ENCODE assay signal across 20 cellular contexts in the genomic region with DNA sequence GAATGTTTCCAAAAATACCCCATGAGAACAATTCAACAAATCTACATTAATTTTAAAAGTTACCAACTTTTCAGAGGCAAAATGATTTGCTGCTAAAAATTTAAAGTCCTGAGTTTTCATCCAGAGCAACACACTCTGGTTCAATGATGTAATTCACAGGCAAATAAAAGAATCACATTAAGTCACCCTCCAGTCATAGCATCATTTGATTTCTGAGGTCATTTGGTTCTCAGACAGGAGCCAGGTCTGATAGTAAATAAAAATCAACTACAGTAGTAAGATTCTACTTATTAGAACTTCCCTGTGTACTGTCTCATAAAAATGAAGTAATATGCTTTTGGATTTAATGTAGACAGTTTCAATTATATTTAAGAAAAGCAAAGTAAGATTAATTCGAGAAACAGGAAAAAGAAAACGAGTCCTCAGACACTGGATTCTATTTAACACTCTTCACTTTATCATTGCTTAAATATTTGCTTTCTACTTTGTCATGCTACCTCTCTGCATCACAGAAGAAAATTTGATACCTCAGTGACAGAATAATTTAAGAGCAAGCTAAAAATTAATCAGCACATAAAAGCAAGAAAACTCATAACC. TPM values are rescaled to one million over a fixed set of nuclear protein-coding genes. Genes with fewer than 3 reads are reported as not detected.
DNase-seq lines count a peak whose midpoint lies in the region; ATAC-seq and TF ChIP-seq lines count a peak whose summit lies in the region.
"Had no signal": no experiment of that assay in that cellular context is flagged by ENCODE, and none has a peak within 500 bp of the region (broad histone marks: within the 10 kb centered on the region; RNA-seq: fewer than 3 reads in every experiment).

No MANE protein-coding gene starts in this region.

- peaks cover 60% of the 10 kb centered on the region for H3K4me1 Mint-ChIP-seq in progenitor cell of endocrine pancreas (ENCODE audit: low read depth)

- H3K4me3 Mint-ChIP-seq in progenitor cell of endocrine pancreas (ENCODE audit: low read depth) = peak overlapping the region; percentile 6
- H3K4me3 Mint-ChIP-seq: activated naive CD8-positive, alpha-beta T cell treated with anti-CD3 and anti-CD28 coated beads, Interleukin-2, amount 10 ng/mL, durations not matched to agents 7 days and 5 days; activated T-cell treated with anti-CD3 and anti-CD28 coated beads, Interleukin-2, amount 50 U/mL, for 4 hours; stimulated activated effector memory CD8-positive, alpha-beta T cell treated with anti-CD3 and anti-CD28 coated beads, Interleukin-12 subunit alpha, Interleukin-12 subunit beta, amount 100 ng/mL, for 72 hours had no signal

- no peak for TF ChIP-seq CTCF in progenitor cell of endocrine pancreas (IDR thresholded peaks at IDR 0.05; ENCODE audit: unreplicated experiment)

- H3K27ac ChIP-seq in cingulate gyrus (ENCODE audit: low read depth, low read length) = peak overlapping the region; percentile 92
- H3K27ac ChIP-seq: cardiac muscle cell, left lung, PC-9, transverse colon had no signal

- no peaks in the 10 kb centered on the region for H3K9me3 Mint-ChIP-seq in progenitor cell of endocrine pancreas (ENCODE audit: low read depth)
- H3K9me3 Mint-ChIP-seq: activated naive CD8-positive, alpha-beta T cell treated with anti-CD3 and anti-CD28 coated beads, Interleukin-2, amount 10 ng/mL, durations not matched to agents 7 days and 5 days; activated T-cell treated with anti-CD3 and anti-CD28 coated beads, Interleukin-2, amount 50 U/mL, for 4 hours; stimulated activated effector memory CD8-positive, alpha-beta T cell treated with anti-CD3 and anti-CD28 coated beads, Interleukin-12 subunit alpha, Interleukin-12 subunit beta, amount 100 ng/mL, for 72 hours had no signal

- peaks cover 7% of the 10 kb centered on the region for H3K36me3 Mint-ChIP-seq in progenitor cell of endocrine pancreas (ENCODE audit: insufficient read depth)
- H3K36me3 Mint-ChIP-seq: activated naive CD8-positive, alpha-beta T cell treated with anti-CD3 and anti-CD28 coated beads, Interleukin-2, amount 10 ng/mL, durations not matched to agents 7 days and 5 days; stimulated activated effector memory CD8-positive, alpha-beta T cell treated with anti-CD3 and anti-CD28 coated beads, Interleukin-12 subunit alpha, Interleukin-12 subunit beta, amount 100 ng/mL, for 72 hours had no signal

- DNase-seq in NCI-H1092 treated with DMSO at 0.1 percent for 48 hours (lab: John Stamatoyannopoulos, UW) (peak; percentile 44), NCI-H1092 (lab: John Stamatoyannopoulos, UW) (no peak), NCI-H345 treated with DMSO at 0.1 percent for 48 hours (lab: John Stamatoyannopoulos, UW; ENCODE audit: unreplicated experiment) (peak; percentile 12), progenitor cell of endocrine pancreas (ENCODE audit: low spot score, unreplicated experiment) (no peak), cortex of kidney (lab: John Stamatoyannopoulos, UW) (no peak), Ammon's horn (ENCODE audit: low spot score) (no peak)
- DNase-seq: 8988T; activated CD4-positive, alpha-beta T cell treated with anti-CD3 and anti-CD28 coated beads, Interleukin-2, amount 50 U/mL, for 48 hours; activated naive CD8-positive, alpha-beta T cell treated with anti-CD3 and anti-CD28 coated beads, Interleukin-2, amount 10 ng/mL, durations not matched to agents 7 days and 5 days; activated T-cell treated with anti-CD3 and anti-CD28 coated beads, Interleukin-2, amount 50 U/mL, for 4 hours; DMS79 treated with DMSO at 0.1 percent for 48 hours; left lung; NCI-H446; PC-9; SW 1271; transverse colon had no signal

- H3K27ac Mint-ChIP-seq in progenitor cell of endocrine pancreas = peak overlapping the region; percentile 89
- H3K27ac Mint-ChIP-seq: activated naive CD8-positive, alpha-beta T cell treated with anti-CD3 and anti-CD28 coated beads, Interleukin-2, amount 10 ng/mL, durations not matched to agents 7 days and 5 days; stimulated activated effector memory CD8-positive, alpha-beta T cell treated with anti-CD3 and anti-CD28 coated beads, Interleukin-12 subunit alpha, Interleukin-12 subunit beta, amount 100 ng/mL, for 72 hours had no signal

- ATAC-seq in GM18861 (IDR thresholded peaks at IDR 0.05; ENCODE audit: unreplicated experiment) = no peak
- ATAC-seq: activated T-cell treated with anti-CD3 and anti-CD28 coated beads, Interleukin-2, amount 50 U/mL, for 4 hours; left lung had no signal

- no peaks in the 10 kb centered on the region for H3K27me3 Mint-ChIP-seq in progenitor cell of endocrine pancreas

RNA-seq across cellular contexts. Expression of a gene that starts 25.8 kb away (rescaled TPM):
- 90.3 and 101 TPM in 2 replicates for total RNA-seq in progenitor cell of endocrine pancreas

Comparison
In these comparisons a context has a peak if more than half of its experiments do, and no peak if none do; other contexts are left out.
1. DNase-seq: peak in NCI-H1092 treated with DMSO at 0.1 percent for 48 hours (single experiment) and NCI-H345 treated with DMSO at 0.1 percent for 48 hours (single experiment); none in NCI-H1092 (single experiment), progenitor cell of endocrine pancreas (single experiment), cortex of kidney (single experiment) and Ammon's horn (single experiment).